In the genomic region with DNA sequence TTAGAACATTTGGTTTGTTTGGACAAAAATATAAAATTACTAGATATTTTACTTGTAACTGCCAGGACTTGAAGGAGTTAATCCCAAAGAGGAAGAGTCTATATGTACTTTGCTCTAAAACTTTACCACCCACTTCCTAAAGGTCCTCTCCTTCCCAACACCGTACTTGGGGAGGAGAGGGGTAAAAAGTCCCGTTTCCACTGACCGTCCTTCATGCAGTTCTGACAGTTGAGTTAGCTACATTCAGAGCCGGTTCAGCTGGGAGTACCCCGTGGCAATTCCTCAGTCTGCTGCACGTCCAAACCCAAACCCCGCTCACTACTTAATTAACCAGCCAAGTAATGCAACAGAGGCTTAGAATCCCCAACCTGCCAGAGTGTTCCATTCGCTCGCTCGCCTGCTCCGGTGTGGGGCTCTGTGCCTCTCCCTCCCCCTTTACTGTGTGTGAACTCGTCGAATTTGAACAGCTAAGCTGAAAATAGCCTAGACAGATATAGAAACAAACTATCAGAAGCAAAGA, we compare ENCODE assay signal across 8 cellular contexts.
A peak's percentile ranks its signal among the peaks of the same experiment; 100 is the strongest.
DNase-seq lines count a peak whose midpoint lies in the region.

No MANE protein-coding gene starts in this region.

- in situ Hi-C loops in ACHN (cut with HindIII; ENCODE audit: low pct_ligation_motif_present, low pct_unique_long_range_greater_than_20kb, low sequenced_read_pairs): no loop called here
- in situ Hi-C loops in T47D (cut with HindIII; ENCODE audit: low pct_unique_long_range_greater_than_20kb, low sequenced_read_pairs): no loop called here

- DNase-seq in ACHN: peak; percentile 22
- peak; percentile 6 for DNase-seq in H4 (ENCODE audit: low spot score)
- peak; percentile 16 for DNase-seq in T follicular helper cell (ENCODE audit: low read depth)
- DNase-seq in T47D (ENCODE audit: low read depth in 1 of 2, low spot score in 1 of 2): peak; percentile 24 to 29
- DNase-seq in islet precursor cell: peak; percentile 67
- peak; percentile 43 to 46 for DNase-seq in stimulated activated CD4-positive, alpha-beta T cell treated with anti-CD3 and anti-CD28 coated beads, Interleukin-15, amount 100 ng/mL, for 48 hours (ENCODE audit: low read depth in 2 of 2)
- DNase-seq in NCI-H2196 (lab: John Stamatoyannopoulos, UW; ENCODE audit: unreplicated experiment): no peak
- no peak for DNase-seq in OCI-M2 (lab: John Stamatoyannopoulos, UW; ENCODE audit: unreplicated experiment)

Comparison
In these comparisons a context has a peak if more than half of its experiments do, and no peak if none do; other contexts are left out.
1. DNase-seq: peak in ACHN (single experiment), H4 (single experiment), T follicular helper cell (single experiment), T47D (2 of 2), islet precursor cell (single experiment) and stimulated activated CD4-positive, alpha-beta T cell treated with anti-CD3 and anti-CD28 coated beads, Interleukin-15, amount 100 ng/mL, for 48 hours (2 of 2); none in NCI-H2196 (single experiment) and OCI-M2 (single experiment).